ENCODE assay signal across 8 cellular contexts in genomic region chr11:57499413-57499982, GRCh38. TPM values are rescaled to one million over a fixed set of nuclear protein-coding genes. Genes with fewer than 3 reads are reported as not detected.
DNase-seq lines count a peak whose midpoint lies in the region; ATAC-seq and TF ChIP-seq lines count a peak whose summit lies in the region.

No MANE protein-coding gene starts in this region.

- no peaks in the 10 kb centered on the region for H3K27me3 ChIP-seq in HUES64 (ENCODE audit: insufficient read depth, low read length)
- peaks cover 26% of the 10 kb centered on the region for H3K27me3 ChIP-seq in ectodermal cell (ENCODE audit: control insufficient read depth, insufficient read depth, low read length, poor library complexity, severe bottlenecking)
- H3K27me3 ChIP-seq in right lobe of liver, result no peaks in the 10 kb centered on the region

- H3K4me1 ChIP-seq in HUES64 (ENCODE audit: insufficient read depth, low read length), result peaks cover 8% of the 10 kb centered on the region
- H3K4me1 ChIP-seq in ectodermal cell (ENCODE audit: control insufficient read depth, insufficient read depth, low read length), result peaks cover 5% of the 10 kb centered on the region
- H3K4me1 ChIP-seq in right lobe of liver, result peaks cover 0 to 94% (median 50%) of the 10 kb centered on the region in 4 donors

- peak; percentile 79 for DNase-seq in DMS153 treated with DMSO at 0.1 percent for 48 hours (lab: John Stamatoyannopoulos, UW; ENCODE audit: unreplicated experiment)
- peak; percentile 86 for DNase-seq in T1000 (lab: John Stamatoyannopoulos, UW)
- DNase-seq in right lobe of liver, result peak; percentile 98 to 100 (median 99)
- peak in 2 of 3 donors; percentile 29 to 44 for DNase-seq in stimulated activated CD4-positive, alpha-beta T cell treated with anti-CD3 and anti-CD28 coated beads, TNF-alpha, amount 100 ng/mL, for 48 hours (ENCODE audit: low read depth in 3 of 3)
- no peak for DNase-seq in COLO668 (lab: John Stamatoyannopoulos, UW; ENCODE audit: unreplicated experiment)

- TF ChIP-seq CTCF in right lobe of liver (IDR thresholded peaks at IDR 0.05), result no peak

- H3K27ac ChIP-seq in HUES64 (ENCODE audit: low read depth, low read length) (peak overlapping the region; percentile 25; the same call in 1 of the 2 replicates), ectodermal cell (ENCODE audit: insufficient read depth, low read depth, low read length, poor library complexity, severe bottlenecking) (no peak overlapping the region), right lobe of liver (peak overlapping the region; percentile 65 to 95 (median 86))

- WGBS in HUES64, result 6% methylated on average over 35 of the region's 35 CpGs
- WGBS in ectodermal cell, 2 experiments, result 7% methylated on average over 35 of the region's 35 CpGs
- WGBS in right lobe of liver (ENCODE audit: insufficient coverage, low coverage, low lambda C conversion rate, missing lambda C conversion rate), result 22% methylated on average over 26 of the region's 35 CpGs

- intact Hi-C loops in right lobe of liver (cut with DNase I), result no loop called here

- peak; percentile 71 for TF ChIP-seq POLR2A in right lobe of liver (IDR thresholded peaks at IDR 0.05)

- no peaks in the 10 kb centered on the region for H3K9me3 ChIP-seq in HUES64 (ENCODE audit: insufficient read depth, low read depth, low read length)
- H3K9me3 ChIP-seq in ectodermal cell (ENCODE audit: control insufficient read depth, low read length), result no peaks in the 10 kb centered on the region
- no peaks in the 10 kb centered on the region for H3K9me3 ChIP-seq in right lobe of liver

- peak; percentile 97 for ATAC-seq in GM21528 (IDR thresholded peaks at IDR 0.05; ENCODE audit: low FRiP score, unreplicated experiment)
- peak; percentile 78 to 91 (median 83) for ATAC-seq in right lobe of liver

- peak overlapping the region; percentile 64; the same call in 1 of the 2 replicates for H3K9ac ChIP-seq in HUES64 (ENCODE audit: low read depth, low read length)

- H3K36me3 ChIP-seq in HUES64 (ENCODE audit: insufficient read depth, low read length), result peaks cover 4% of the 10 kb centered on the region; the same call in 1 of the 2 replicates
- H3K36me3 ChIP-seq in ectodermal cell (ENCODE audit: control insufficient read depth, insufficient read depth, low read length), result no peaks in the 10 kb centered on the region
- peaks cover 0 to 15% (median 8%) of the 10 kb centered on the region in 4 donors for H3K36me3 ChIP-seq in right lobe of liver

- H3K4me3 ChIP-seq in HUES64 (ENCODE audit: low read length), result peak overlapping the region; percentile 26
- peak overlapping the region; percentile 23 for H3K4me3 ChIP-seq in ectodermal cell (ENCODE audit: insufficient read depth, low read depth, low read length)
- peak overlapping the region in 2 of 3 donors; percentile 33 for H3K4me3 ChIP-seq in right lobe of liver

RNA-seq across cellular contexts. Expression of gene SLC43A1, which starts 16.0 kb away (rescaled TPM):
- 8.7 TPM for polyA plus RNA-seq in HUES64 (2013, experiment 1 of 2)
- polyA plus RNA-seq in HUES64 (2013, experiment 2 of 2), result 10.2 TPM
- polyA plus RNA-seq in ectodermal cell (2013, experiment 1 of 4), result 1.4 TPM
- polyA plus RNA-seq in ectodermal cell (2013, experiment 2 of 4), result 0.71 TPM
- polyA plus RNA-seq in ectodermal cell (2013, experiment 3 of 4), result 1.3 TPM
- 1.5 TPM for polyA plus RNA-seq in ectodermal cell (2013, experiment 4 of 4)
- total RNA-seq in right lobe of liver, result 100 to 1,000 TPM in 3 of 6 experiments, 10 to 100 TPM in 3; 38.9 to 173 (median 106) TPM

RNA-seq across cellular contexts. Expression of gene TIMM10, which starts 31.1 kb away (rescaled TPM):
- 85.9 TPM for polyA plus RNA-seq in HUES64 (2013, experiment 1 of 2)
- polyA plus RNA-seq in HUES64 (2013, experiment 2 of 2), result 75.9 TPM
- polyA plus RNA-seq in ectodermal cell (2013, experiment 1 of 4), result 43.2 TPM
- 40.4 TPM for polyA plus RNA-seq in ectodermal cell (2013, experiment 2 of 4)
- 40.3 TPM for polyA plus RNA-seq in ectodermal cell (2013, experiment 3 of 4)
- polyA plus RNA-seq in ectodermal cell (2013, experiment 4 of 4), result 44.1 TPM
- total RNA-seq in right lobe of liver, result 10 to 100 TPM; 19.6 to 48.5 (median 39.0) TPM

RNA-seq across cellular contexts. Expression of gene SMTNL1, which starts 37.9 kb away (rescaled TPM):
- 0.15 TPM for polyA plus RNA-seq in HUES64 (2013, experiment 1 of 2)
- polyA plus RNA-seq in HUES64 (2013, experiment 2 of 2), result 0.44 TPM
- polyA plus RNA-seq in ectodermal cell (2013, experiment 1 of 4), result 1.2 TPM
- 1.4 TPM for polyA plus RNA-seq in ectodermal cell (2013, experiment 2 of 4)
- polyA plus RNA-seq in ectodermal cell (2013, experiment 3 of 4), result 1.0 TPM
- 0.28 TPM for polyA plus RNA-seq in ectodermal cell (2013, experiment 4 of 4)
- not detected for total RNA-seq in right lobe of liver

RNA-seq across cellular contexts. Expression of gene RTN4RL2, which starts 39.2 kb away (rescaled TPM):
- 8.6 TPM for polyA plus RNA-seq in HUES64 (2013, experiment 1 of 2)
- polyA plus RNA-seq in HUES64 (2013, experiment 2 of 2), result 11.8 TPM
- polyA plus RNA-seq in ectodermal cell (2013, experiment 1 of 4), result 13.9 TPM
- 10.3 TPM for polyA plus RNA-seq in ectodermal cell (2013, experiment 2 of 4)
- polyA plus RNA-seq in ectodermal cell (2013, experiment 3 of 4), result 9.9 TPM
- polyA plus RNA-seq in ectodermal cell (2013, experiment 4 of 4), result 9.9 TPM
- total RNA-seq in right lobe of liver, result 10 to 100 TPM; 12.5 to 54.4 (median 18.6) TPM
